Comparison of ENCODE assay signal across 1 cellular context in the genomic region with DNA sequence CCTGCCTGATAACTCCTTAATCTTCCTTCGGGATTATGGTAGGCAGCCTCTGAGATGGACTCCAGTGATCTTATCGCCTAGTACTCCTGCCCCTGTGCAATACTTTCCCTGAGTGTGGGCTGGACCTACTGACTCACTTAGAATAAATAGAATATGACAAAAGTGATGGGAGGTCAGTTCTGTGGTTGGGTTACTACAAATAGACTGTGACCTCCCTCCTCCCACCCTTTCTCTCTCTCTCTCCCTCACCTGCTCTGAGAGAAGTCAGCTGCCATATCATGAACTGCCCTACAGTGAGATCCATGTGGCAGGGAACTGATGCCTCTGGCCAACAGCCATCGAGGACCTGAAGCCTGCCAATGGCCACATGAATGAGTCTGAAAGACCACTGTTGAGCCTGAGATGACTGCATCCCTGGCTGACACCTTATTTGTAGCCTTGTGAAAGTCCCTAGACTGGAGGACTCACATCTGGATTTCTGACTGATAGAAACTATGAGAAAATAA.
TF ChIP-seq lines count a peak whose summit lies in the region.

No MANE protein-coding gene starts in this region.

TF ChIP-seq in K562, 482 proteins besides CTCF, POLR2A, EP300 and RAD21 (continued from another document and continues in another):
- TF ChIP-seq, protein P1, sequence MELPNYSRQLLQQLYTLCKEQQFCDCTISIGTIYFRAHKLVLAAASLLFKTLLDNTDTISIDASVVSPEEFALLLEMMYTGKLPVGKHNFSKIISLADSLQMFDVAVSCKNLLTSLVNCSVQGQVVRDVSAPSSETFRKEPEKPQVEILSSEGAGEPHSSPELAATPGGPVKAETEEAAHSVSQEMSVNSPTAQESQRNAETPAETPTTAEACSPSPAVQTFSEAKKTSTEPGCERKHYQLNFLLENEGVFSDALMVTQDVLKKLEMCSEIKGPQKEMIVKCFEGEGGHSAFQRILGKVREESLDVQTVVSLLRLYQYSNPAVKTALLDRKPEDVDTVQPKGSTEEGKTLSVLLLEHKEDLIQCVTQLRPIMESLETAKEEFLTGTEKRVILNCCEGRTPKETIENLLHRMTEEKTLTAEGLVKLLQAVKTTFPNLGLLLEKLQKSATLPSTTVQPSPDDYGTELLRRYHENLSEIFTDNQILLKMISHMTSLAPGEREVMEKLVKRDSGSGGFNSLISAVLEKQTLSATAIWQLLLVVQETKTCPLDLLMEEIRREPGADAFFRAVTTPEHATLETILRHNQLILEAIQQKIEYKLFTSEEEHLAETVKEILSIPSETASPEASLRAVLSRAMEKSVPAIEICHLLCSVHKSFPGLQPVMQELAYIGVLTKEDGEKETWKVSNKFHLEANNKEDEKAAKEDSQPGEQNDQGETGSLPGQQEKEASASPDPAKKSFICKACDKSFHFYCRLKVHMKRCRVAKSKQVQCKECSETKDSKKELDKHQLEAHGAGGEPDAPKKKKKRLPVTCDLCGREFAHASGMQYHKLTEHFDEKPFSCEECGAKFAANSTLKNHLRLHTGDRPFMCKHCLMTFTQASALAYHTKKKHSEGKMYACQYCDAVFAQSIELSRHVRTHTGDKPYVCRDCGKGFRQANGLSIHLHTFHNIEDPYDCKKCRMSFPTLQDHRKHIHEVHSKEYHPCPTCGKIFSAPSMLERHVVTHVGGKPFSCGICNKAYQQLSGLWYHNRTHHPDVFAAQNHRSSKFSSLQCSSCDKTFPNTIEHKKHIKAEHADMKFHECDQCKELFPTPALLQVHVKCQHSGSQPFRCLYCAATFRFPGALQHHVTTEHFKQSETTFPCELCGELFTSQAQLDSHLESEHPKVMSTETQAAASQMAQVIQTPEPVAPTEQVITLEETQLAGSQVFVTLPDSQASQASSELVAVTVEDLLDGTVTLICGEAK (IDR thresholded peaks at IDR 0.05), result no peak
- TF ChIP-seq, protein P1 (CRISPR knock-in tag; IDR thresholded peaks at IDR 0.05), result no peak
- TF ChIP-seq, protein P2, sequence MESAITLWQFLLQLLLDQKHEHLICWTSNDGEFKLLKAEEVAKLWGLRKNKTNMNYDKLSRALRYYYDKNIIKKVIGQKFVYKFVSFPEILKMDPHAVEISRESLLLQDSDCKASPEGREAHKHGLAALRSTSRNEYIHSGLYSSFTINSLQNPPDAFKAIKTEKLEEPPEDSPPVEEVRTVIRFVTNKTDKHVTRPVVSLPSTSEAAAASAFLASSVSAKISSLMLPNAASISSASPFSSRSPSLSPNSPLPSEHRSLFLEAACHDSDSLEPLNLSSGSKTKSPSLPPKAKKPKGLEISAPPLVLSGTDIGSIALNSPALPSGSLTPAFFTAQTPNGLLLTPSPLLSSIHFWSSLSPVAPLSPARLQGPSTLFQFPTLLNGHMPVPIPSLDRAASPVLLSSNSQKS (CRISPR knock-in tag; IDR thresholded peaks at IDR 0.05), result no peak
- TF ChIP-seq EGR1 (conservative IDR thresholded peaks at IDR 0.05) (0 out of 2 replicates have a peak, but pooled peaks have one; percentile 19), TAF15 (IDR thresholded peaks at IDR 0.05; ENCODE audit: low read depth, low read length) (no peak), TEAD4 (IDR thresholded peaks at IDR 0.05; ENCODE audit: low read length) (no peak), TEAD4 (CRISPR knock-in tag; IDR thresholded peaks at IDR 0.05; ENCODE audit: borderline replicate concordance) (no peak), MTA1 (IDR thresholded peaks at IDR 0.05; ENCODE audit: borderline replicate concordance) (no peak), PHTF2 (CRISPR knock-in tag; IDR thresholded peaks at IDR 0.05) (no peak), SOX6 (IDR thresholded peaks at IDR 0.05) (0 out of 2 replicates have a peak, but pooled peaks have one; percentile 25), NELFE (IDR thresholded peaks at IDR 0.05; ENCODE audit: insufficient read depth, insufficient read length) (no peak), EHMT2 (IDR thresholded peaks at IDR 0.05) (no peak), PHB2 (IDR thresholded peaks at IDR 0.05; ENCODE audit: low read depth) (no peak), ADNP (tag; IDR thresholded peaks at IDR 0.05) (no peak), NUFIP1 (IDR thresholded peaks at IDR 0.05; ENCODE audit: partially characterized antibody) (no peak), TARDBP (IDR thresholded peaks at IDR 0.05) (no peak), JUND (IDR thresholded peaks at IDR 0.05; ENCODE audit: borderline replicate concordance, low read depth, low read length) (peak; percentile 36; the same call in 1 of the 2 replicates), JUND (tag; IDR thresholded peaks at IDR 0.05; ENCODE audit: borderline replicate concordance, low read depth, low read length) (peak; percentile 54; the same call in 1 of the 3 replicates), ZNF263 (CRISPR knock-in tag; IDR thresholded peaks at IDR 0.05; ENCODE audit: borderline replicate concordance) (peak; percentile 25; the same call in 1 of the 2 replicates), POLR2B (IDR thresholded peaks at IDR 0.05; ENCODE audit: low read depth, partially characterized antibody) (no peak), ZNF354B (CRISPR knock-in tag; IDR thresholded peaks at IDR 0.05) (no peak), BRCA1 (IDR thresholded peaks at IDR 0.05) (no peak), BRCA1 (CRISPR knock-in tag; IDR thresholded peaks at IDR 0.05) (no peak)
- TF ChIP-seq, protein P3, sequence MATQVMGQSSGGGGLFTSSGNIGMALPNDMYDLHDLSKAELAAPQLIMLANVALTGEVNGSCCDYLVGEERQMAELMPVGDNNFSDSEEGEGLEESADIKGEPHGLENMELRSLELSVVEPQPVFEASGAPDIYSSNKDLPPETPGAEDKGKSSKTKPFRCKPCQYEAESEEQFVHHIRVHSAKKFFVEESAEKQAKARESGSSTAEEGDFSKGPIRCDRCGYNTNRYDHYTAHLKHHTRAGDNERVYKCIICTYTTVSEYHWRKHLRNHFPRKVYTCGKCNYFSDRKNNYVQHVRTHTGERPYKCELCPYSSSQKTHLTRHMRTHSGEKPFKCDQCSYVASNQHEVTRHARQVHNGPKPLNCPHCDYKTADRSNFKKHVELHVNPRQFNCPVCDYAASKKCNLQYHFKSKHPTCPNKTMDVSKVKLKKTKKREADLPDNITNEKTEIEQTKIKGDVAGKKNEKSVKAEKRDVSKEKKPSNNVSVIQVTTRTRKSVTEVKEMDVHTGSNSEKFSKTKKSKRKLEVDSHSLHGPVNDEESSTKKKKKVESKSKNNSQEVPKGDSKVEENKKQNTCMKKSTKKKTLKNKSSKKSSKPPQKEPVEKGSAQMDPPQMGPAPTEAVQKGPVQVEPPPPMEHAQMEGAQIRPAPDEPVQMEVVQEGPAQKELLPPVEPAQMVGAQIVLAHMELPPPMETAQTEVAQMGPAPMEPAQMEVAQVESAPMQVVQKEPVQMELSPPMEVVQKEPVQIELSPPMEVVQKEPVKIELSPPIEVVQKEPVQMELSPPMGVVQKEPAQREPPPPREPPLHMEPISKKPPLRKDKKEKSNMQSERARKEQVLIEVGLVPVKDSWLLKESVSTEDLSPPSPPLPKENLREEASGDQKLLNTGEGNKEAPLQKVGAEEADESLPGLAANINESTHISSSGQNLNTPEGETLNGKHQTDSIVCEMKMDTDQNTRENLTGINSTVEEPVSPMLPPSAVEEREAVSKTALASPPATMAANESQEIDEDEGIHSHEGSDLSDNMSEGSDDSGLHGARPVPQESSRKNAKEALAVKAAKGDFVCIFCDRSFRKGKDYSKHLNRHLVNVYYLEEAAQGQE (CRISPR knock-in tag; IDR thresholded peaks at IDR 0.05; ENCODE audit: low read depth), result no peak
- TF ChIP-seq, protein P4, sequence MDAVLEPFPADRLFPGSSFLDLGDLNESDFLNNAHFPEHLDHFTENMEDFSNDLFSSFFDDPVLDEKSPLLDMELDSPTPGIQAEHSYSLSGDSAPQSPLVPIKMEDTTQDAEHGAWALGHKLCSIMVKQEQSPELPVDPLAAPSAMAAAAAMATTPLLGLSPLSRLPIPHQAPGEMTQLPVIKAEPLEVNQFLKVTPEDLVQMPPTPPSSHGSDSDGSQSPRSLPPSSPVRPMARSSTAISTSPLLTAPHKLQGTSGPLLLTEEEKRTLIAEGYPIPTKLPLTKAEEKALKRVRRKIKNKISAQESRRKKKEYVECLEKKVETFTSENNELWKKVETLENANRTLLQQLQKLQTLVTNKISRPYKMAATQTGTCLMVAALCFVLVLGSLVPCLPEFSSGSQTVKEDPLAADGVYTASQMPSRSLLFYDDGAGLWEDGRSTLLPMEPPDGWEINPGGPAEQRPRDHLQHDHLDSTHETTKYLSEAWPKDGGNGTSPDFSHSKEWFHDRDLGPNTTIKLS (IDR thresholded peaks at IDR 0.05; ENCODE audit: borderline replicate concordance, low read depth), result no peak
- TF ChIP-seq, protein P5, sequence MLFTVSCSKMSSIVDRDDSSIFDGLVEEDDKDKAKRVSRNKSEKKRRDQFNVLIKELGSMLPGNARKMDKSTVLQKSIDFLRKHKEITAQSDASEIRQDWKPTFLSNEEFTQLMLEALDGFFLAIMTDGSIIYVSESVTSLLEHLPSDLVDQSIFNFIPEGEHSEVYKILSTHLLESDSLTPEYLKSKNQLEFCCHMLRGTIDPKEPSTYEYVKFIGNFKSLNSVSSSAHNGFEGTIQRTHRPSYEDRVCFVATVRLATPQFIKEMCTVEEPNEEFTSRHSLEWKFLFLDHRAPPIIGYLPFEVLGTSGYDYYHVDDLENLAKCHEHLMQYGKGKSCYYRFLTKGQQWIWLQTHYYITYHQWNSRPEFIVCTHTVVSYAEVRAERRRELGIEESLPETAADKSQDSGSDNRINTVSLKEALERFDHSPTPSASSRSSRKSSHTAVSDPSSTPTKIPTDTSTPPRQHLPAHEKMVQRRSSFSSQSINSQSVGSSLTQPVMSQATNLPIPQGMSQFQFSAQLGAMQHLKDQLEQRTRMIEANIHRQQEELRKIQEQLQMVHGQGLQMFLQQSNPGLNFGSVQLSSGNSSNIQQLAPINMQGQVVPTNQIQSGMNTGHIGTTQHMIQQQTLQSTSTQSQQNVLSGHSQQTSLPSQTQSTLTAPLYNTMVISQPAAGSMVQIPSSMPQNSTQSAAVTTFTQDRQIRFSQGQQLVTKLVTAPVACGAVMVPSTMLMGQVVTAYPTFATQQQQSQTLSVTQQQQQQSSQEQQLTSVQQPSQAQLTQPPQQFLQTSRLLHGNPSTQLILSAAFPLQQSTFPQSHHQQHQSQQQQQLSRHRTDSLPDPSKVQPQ (CRISPR knock-in tag; IDR thresholded peaks at IDR 0.05; ENCODE audit: borderline replicate concordance), result no peak
- TF ChIP-seq, protein P6, sequence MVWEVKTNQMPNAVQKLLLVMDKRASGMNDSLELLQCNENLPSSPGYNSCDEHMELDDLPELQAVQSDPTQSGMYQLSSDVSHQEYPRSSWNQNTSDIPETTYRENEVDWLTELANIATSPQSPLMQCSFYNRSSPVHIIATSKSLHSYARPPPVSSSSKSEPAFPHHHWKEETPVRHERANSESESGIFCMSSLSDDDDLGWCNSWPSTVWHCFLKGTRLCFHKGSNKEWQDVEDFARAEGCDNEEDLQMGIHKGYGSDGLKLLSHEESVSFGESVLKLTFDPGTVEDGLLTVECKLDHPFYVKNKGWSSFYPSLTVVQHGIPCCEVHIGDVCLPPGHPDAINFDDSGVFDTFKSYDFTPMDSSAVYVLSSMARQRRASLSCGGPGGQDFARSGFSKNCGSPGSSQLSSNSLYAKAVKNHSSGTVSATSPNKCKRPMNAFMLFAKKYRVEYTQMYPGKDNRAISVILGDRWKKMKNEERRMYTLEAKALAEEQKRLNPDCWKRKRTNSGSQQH (CRISPR knock-in tag; IDR thresholded peaks at IDR 0.05), result no peak
- TF ChIP-seq, protein P7, sequence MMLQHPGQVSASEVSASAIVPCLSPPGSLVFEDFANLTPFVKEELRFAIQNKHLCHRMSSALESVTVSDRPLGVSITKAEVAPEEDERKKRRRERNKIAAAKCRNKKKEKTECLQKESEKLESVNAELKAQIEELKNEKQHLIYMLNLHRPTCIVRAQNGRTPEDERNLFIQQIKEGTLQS (IDR thresholded peaks at IDR 0.05), result peak; percentile 70; the same call in 1 of the 2 replicates
- TF ChIP-seq, protein P7 (CRISPR knock-in tag; conservative IDR thresholded peaks at IDR 0.05), result 0 out of 2 replicates have a peak, but pooled peaks have one; percentile 39
- TF ChIP-seq, protein P8, sequence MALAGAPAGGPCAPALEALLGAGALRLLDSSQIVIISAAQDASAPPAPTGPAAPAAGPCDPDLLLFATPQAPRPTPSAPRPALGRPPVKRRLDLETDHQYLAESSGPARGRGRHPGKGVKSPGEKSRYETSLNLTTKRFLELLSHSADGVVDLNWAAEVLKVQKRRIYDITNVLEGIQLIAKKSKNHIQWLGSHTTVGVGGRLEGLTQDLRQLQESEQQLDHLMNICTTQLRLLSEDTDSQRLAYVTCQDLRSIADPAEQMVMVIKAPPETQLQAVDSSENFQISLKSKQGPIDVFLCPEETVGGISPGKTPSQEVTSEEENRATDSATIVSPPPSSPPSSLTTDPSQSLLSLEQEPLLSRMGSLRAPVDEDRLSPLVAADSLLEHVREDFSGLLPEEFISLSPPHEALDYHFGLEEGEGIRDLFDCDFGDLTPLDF (CRISPR knock-in tag; IDR thresholded peaks at IDR 0.05), result no peak
- TF ChIP-seq, protein P9, sequence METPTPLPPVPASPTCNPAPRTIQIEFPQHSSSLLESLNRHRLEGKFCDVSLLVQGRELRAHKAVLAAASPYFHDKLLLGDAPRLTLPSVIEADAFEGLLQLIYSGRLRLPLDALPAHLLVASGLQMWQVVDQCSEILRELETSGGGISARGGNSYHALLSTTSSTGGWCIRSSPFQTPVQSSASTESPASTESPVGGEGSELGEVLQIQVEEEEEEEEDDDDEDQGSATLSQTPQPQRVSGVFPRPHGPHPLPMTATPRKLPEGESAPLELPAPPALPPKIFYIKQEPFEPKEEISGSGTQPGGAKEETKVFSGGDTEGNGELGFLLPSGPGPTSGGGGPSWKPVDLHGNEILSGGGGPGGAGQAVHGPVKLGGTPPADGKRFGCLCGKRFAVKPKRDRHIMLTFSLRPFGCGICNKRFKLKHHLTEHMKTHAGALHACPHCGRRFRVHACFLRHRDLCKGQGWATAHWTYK (CRISPR knock-in tag; IDR thresholded peaks at IDR 0.05), result no peak
